ENCODE assay signal across 1 cellular context in the genomic region with DNA sequence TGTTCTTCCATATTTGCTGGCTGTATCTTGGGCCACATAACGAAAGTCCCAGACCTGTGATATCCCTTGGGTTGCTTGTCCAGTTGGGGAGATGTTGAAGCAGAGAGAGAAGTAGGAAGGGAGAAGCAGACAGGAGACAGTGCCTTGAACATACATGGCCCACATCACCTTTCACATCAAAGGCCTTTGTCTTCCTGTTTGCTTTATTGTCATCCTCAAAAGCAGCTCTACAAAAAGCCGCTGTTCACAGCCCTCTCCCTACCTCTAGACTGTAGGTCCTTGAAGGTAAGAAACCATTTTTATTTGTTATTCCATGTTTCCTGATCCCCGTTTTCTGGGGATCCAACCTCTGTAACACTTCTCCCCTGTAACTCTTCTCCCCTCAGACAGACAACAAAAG.
TF ChIP-seq lines count a peak whose summit lies in the region.

No MANE protein-coding gene starts in this region.

TF ChIP-seq in A549, 52 proteins besides CTCF, POLR2A, EP300 and RAD21 (continued from another document):
- TF ChIP-seq HEYL (CRISPR knock-in tag; IDR thresholded peaks at IDR 0.05), result no peak
TF ChIP-seq in A549: peak in this region for 0.
